ENCODE assay signal across 11 cellular contexts in genomic region chr1:207821464-207822045, GRCh38.
DNase-seq lines count a peak whose midpoint lies in the region; ATAC-seq and TF ChIP-seq lines count a peak whose summit lies in the region.
"Had no signal": no experiment of that assay in that cellular context is flagged by ENCODE, and none has a peak within 500 bp of the region (broad histone marks: within the 10 kb centered on the region; RNA-seq: fewer than 3 reads in every experiment).

No MANE protein-coding gene starts in this region.

- H2AFZ ChIP-seq in hepatocyte, result no peak overlapping the region

- peak overlapping the region; percentile 71 for H3K4me3 Mint-ChIP-seq in stimulated activated effector memory CD8-positive, alpha-beta T cell treated with anti-CD3 and anti-CD28 coated beads, Interleukin-12 subunit alpha, Interleukin-12 subunit beta, amount 100 ng/mL, for 72 hours

- no peaks in the 10 kb centered on the region for H3K9me3 Mint-ChIP-seq in stimulated activated effector memory CD8-positive, alpha-beta T cell treated with anti-CD3 and anti-CD28 coated beads, Interleukin-12 subunit alpha, Interleukin-12 subunit beta, amount 100 ng/mL, for 72 hours
- H3K9me3 Mint-ChIP-seq: activated T-helper 2 cell treated with anti-CD3 and anti-CD28 coated beads, Interferon-gamma antibody, Interleukin-2, Interleukin-4, amounts not matched to agents 10 μg/mL and 5 μg/mL and 100 μg/mL, durations not matched to agents 14 hours and 24 hours and 36 hours had no signal

- 65 to 90% (median 70%) methylated on average over 16 to 17 of the region's 17 CpGs for WGBS in heart left ventricle, 4 donors
- WGBS in hepatocyte (ENCODE audit: low lambda C conversion rate, missing lambda C conversion rate), result 97% methylated on average over 16 of the region's 17 CpGs

- TF ChIP-seq POLR2A in heart left ventricle (IDR thresholded peaks at IDR 0.05), result no peak

- H3K79me2 ChIP-seq in DOHH2 (ENCODE audit: control insufficient read depth, low read length) (peaks cover 59% of the 10 kb centered on the region), hepatocyte (peaks cover 37% of the 10 kb centered on the region)

- H3K4me3 ChIP-seq in DOHH2 (ENCODE audit: low read length) (peak overlapping the region; percentile 96), heart left ventricle (peak overlapping the region; percentile 59 to 92 (median 75)), hepatocyte (no peak overlapping the region)

- H3K36me3 ChIP-seq in DOHH2 (ENCODE audit: control insufficient read depth, low read length) (peaks cover 24% of the 10 kb centered on the region), heart left ventricle (peaks cover 0 to 47% (median 33%) of the 10 kb centered on the region in 9 donors), hepatocyte (replicated peaks; ENCODE audit: insufficient read depth, low read depth) (no peaks in the 10 kb centered on the region)

- H3K4me1 ChIP-seq in DOHH2 (ENCODE audit: control insufficient read depth, low read length) (peaks cover 63% of the 10 kb centered on the region), heart left ventricle (peaks cover 12 to 90% (median 75%) of the 10 kb centered on the region in 12 donors), hepatocyte (ENCODE audit: insufficient read depth) (peaks cover 30% of the 10 kb centered on the region)

- peaks cover 81% of the 10 kb centered on the region for H3K4me1 Mint-ChIP-seq in stimulated activated effector memory CD8-positive, alpha-beta T cell treated with anti-CD3 and anti-CD28 coated beads, Interleukin-12 subunit alpha, Interleukin-12 subunit beta, amount 100 ng/mL, for 72 hours

- no peaks in the 10 kb centered on the region for H3K9me2 ChIP-seq in DOHH2 (replicated peaks; ENCODE audit: control insufficient read depth, low read length)
- no peaks in the 10 kb centered on the region for H3K9me2 ChIP-seq in hepatocyte (replicated peaks; ENCODE audit: insufficient read depth)

- no peak for TF ChIP-seq CTCF in DOHH2 (IDR thresholded peaks at IDR 0.05; ENCODE audit: low read depth, low read length, poor library complexity, severe bottlenecking)
- no peak for TF ChIP-seq CTCF in heart left ventricle (IDR thresholded peaks at IDR 0.05)
- no peak for TF ChIP-seq CTCF in hepatocyte (IDR thresholded peaks at IDR 0.05; ENCODE audit: poor library complexity)

- H4K20me1 ChIP-seq in DOHH2 (ENCODE audit: control insufficient read depth, insufficient read depth, low read depth, low read length) (no peaks in the 10 kb centered on the region), hepatocyte (ENCODE audit: insufficient read depth, poor library complexity, severe bottlenecking) (no peaks in the 10 kb centered on the region)

- H3K4me2 ChIP-seq in DOHH2 (ENCODE audit: low read length) (peak overlapping the region; percentile 98), hepatocyte (no peak overlapping the region)

- peak; percentile 75 for DNase-seq in RPMI8226
- no peak for DNase-seq in heart left ventricle
- DNase-seq in stimulated activated effector memory CD8-positive, alpha-beta T cell treated with anti-CD3 and anti-CD28 coated beads, Interleukin-12 subunit alpha, Interleukin-12 subunit beta, amount 100 ng/mL, for 72 hours (ENCODE audit: low spot score in 2 of 2), result no peak
- no peak for DNase-seq in mucosa of gallbladder (ENCODE audit: low spot score)
- no peak for DNase-seq in hepatocyte (ENCODE audit: low spot score)
- DNase-seq in NCI-H774 (lab: John Stamatoyannopoulos, UW), result no peak
- DNase-seq in activated CD4-positive, alpha-beta T cell treated with anti-CD3 and anti-CD28 coated beads, Interleukin-2, amount 50 U/mL, for 1 hour, result no peak
- DNase-seq: GOT3, T-helper 9 cell had no signal

- intact Hi-C loops in heart left ventricle (cut with DNase I), result loop anchor here in 1 of 10 donors (10.0 kb wide), 1 partner anchor 143 kb away; no protein-coding TSS in a partner anchor

- H3K36me3 Mint-ChIP-seq in stimulated activated effector memory CD8-positive, alpha-beta T cell treated with anti-CD3 and anti-CD28 coated beads, Interleukin-12 subunit alpha, Interleukin-12 subunit beta, amount 100 ng/mL, for 72 hours, result peaks cover 58% of the 10 kb centered on the region

- H3K27ac Mint-ChIP-seq in stimulated activated effector memory CD8-positive, alpha-beta T cell treated with anti-CD3 and anti-CD28 coated beads, Interleukin-12 subunit alpha, Interleukin-12 subunit beta, amount 100 ng/mL, for 72 hours, result peak overlapping the region; percentile 93
- H3K27ac Mint-ChIP-seq: activated T-helper 2 cell treated with anti-CD3 and anti-CD28 coated beads, Interferon-gamma antibody, Interleukin-2, Interleukin-4, amounts not matched to agents 10 μg/mL and 5 μg/mL and 100 μg/mL, durations not matched to agents 14 hours and 24 hours and 36 hours had no signal

- peak overlapping the region; percentile 77 for H3K27ac ChIP-seq in DOHH2 (ENCODE audit: low read depth, low read length)
- H3K27ac ChIP-seq in heart left ventricle, result peak overlapping the region; percentile 91 to 100 (median 98)
- no peak overlapping the region for H3K27ac ChIP-seq in hepatocyte

- H3F3A ChIP-seq in DOHH2 (ENCODE audit: control insufficient read depth, insufficient read depth), result peaks cover 6% of the 10 kb centered on the region; the same call in 1 of the 2 replicates

- ATAC-seq in heart left ventricle, result peak in 1 of 4 donors; percentile 29
- no peak for ATAC-seq in stimulated activated effector memory CD8-positive, alpha-beta T cell treated with anti-CD3 and anti-CD28 coated beads, Interleukin-12 subunit alpha, Interleukin-12 subunit beta, amount 100 ng/mL, for 72 hours

- H3K27me3 ChIP-seq in DOHH2 (ENCODE audit: control insufficient read depth, low read length) (no peaks in the 10 kb centered on the region), heart left ventricle (no peaks in the 10 kb centered on the region), hepatocyte (no peaks in the 10 kb centered on the region)

- H3K9me3 ChIP-seq in DOHH2 (ENCODE audit: control insufficient read depth, insufficient read depth, low read length) (no peaks in the 10 kb centered on the region), heart left ventricle (no peaks in the 10 kb centered on the region), hepatocyte (ENCODE audit: low read depth) (no peaks in the 10 kb centered on the region)
